In the genomic region with DNA sequence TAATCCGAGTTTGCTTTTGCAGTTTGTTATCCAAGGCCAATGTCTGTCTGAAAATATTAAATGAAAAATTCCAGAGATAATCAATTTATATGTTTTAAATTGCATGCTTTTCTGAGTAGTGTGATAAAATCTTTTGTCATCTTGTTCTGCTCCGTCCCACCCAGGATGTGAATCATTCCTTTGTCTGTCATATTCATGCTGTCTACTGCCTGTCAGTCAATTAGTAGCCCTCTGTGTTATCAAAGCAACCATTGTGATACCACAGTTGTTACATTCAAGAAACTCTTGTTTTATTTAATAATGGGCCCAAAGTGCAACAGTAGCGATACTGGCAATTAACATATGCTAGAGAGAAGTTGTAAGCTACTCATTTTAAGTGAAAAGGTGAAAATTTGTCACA, we compare ENCODE assay signal across 29 cellular contexts.
A peak's percentile ranks its signal among the peaks of the same experiment; 100 is the strongest.
DNase-seq lines count a peak whose midpoint lies in the region; ATAC-seq, FAIRE-seq and TF ChIP-seq lines count a peak whose summit lies in the region.
"Had no signal": no experiment of that assay in that cellular context is flagged by ENCODE, and none has a peak within 500 bp of the region (broad histone marks: within the 10 kb centered on the region; RNA-seq: fewer than 3 reads in every experiment).

No MANE protein-coding gene starts in this region.

- no peak for TF ChIP-seq RAD21 in HepG2 (CRISPR knock-in tag; IDR thresholded peaks at IDR 0.05)

- H3K4me2 ChIP-seq in HepG2 (ENCODE audit: low read depth, low read length): no peak overlapping the region

- no peak overlapping the region for H3K27ac ChIP-seq in HepG2 (ENCODE audit: extremely low read length, insufficient read depth, low read length)
- no peak overlapping the region for H3K27ac ChIP-seq in right lobe of liver
- H3K27ac ChIP-seq in foreskin keratinocyte: no peak overlapping the region
- H3K27ac ChIP-seq: lower lobe of right lung, ovary, transverse colon had no signal

- H3K4me1 ChIP-seq in HepG2 (ENCODE audit: insufficient read depth, low read length) (no peaks in the 10 kb centered on the region), right lobe of liver (no peaks in the 10 kb centered on the region), foreskin keratinocyte (peaks cover 7% of the 10 kb centered on the region)
- H3K4me1 ChIP-seq: HAP-1, lower lobe of right lung, transverse colon had no signal

- 0% methylated on average over 3 of the region's 3 CpGs for WGBS in HepG2 (ENCODE audit: low lambda C conversion rate)
- 42% methylated on average over 3 of the region's 3 CpGs for WGBS in right lobe of liver (ENCODE audit: insufficient coverage, low coverage, low lambda C conversion rate, missing lambda C conversion rate)

- FAIRE-seq in HepG2 (lab: Jason Lieb, UNC): no peak
- FAIRE-seq: GM18507, HTR-8/SVneo had no signal

- BruUV-seq in HepG2 (replicated peaks; lab: Mats Ljungman, UMichigan): no TSS peak

- DNase-seq in HepG2 (ENCODE audit: low spot score) (peak; percentile 10), right lobe of liver (no peak), SK-MEL-5 (ENCODE audit: low read depth, low spot score) (peak; percentile 47), foreskin keratinocyte (peak in 1 of 2 donors; percentile 56), superior temporal gyrus (ENCODE audit: extremely low spot score) (peak; percentile 60), NCI-H1048 (lab: John Stamatoyannopoulos, UW) (no peak), dermis blood vessel endothelial cell (no peak)
- DNase-seq in activated CD4-positive, alpha-beta T cell treated with anti-CD3 and anti-CD28 coated beads, Interleukin-2, amount 50 U/mL, for 1 hour: no peak
- DNase-seq: activated CD4-positive, alpha-beta T cell treated with anti-CD3 and anti-CD28 coated beads for 36 hours; activated gamma-delta T cell treated with Interleukin-2 at 50 U/mL for 16 hours; activated naive CD8-positive, alpha-beta T cell treated with anti-CD3 and anti-CD28 coated beads, Interleukin-2, amount 50 U/mL, for 24 hours; activated T-cell treated with anti-CD3 and anti-CD28 coated beads, Interleukin-2, amount 50 U/mL, for 4 hours; AML-193; CD8-positive, alpha-beta T cell; DMS79 treated with DMSO at 0.1 percent for 48 hours; KG1; kidney glomerular epithelial cell; lower lobe of right lung; MM.1S; NCI-H1436; NCI-H2107; NCI-H446; ovary; SIG-M5; stimulated activated CD4-positive, alpha-beta T cell treated with anti-CD3 and anti-CD28 coated beads, Interleukin-2, amount 100 ng/mL, for 24 hours; transverse colon had no signal

- intact Hi-C loops in HepG2 (cut with micrococcal nuclease; ENCODE audit: unreplicated experiment) (no loop called here), right lobe of liver (cut with DNase I) (no loop called here)

- TF ChIP-seq CTCF in HepG2 (CRISPR knock-in tag; IDR thresholded peaks at IDR 0.05) (no peak), right lobe of liver (IDR thresholded peaks at IDR 0.05) (no peak), foreskin keratinocyte (conservative IDR thresholded peaks at IDR 0.05) (no peak)

- H3K36me3 ChIP-seq in HepG2 (replicated peaks in 1 of 2; ENCODE audit: control insufficient read depth in 1 of 2, insufficient read depth in 2 of 2, low read length in 2 of 2) (no peaks in the 10 kb centered on the region), right lobe of liver (no peaks in the 10 kb centered on the region)
- H3K36me3 ChIP-seq: HAP-1, lower lobe of right lung, ovary, transverse colon had no signal

- H3K4me3 ChIP-seq in HepG2 (replicated peaks in 1 of 3; ENCODE audit: insufficient read depth in 1 of 3, low read depth in 2 of 3, low read length in 3 of 3) (no peak overlapping the region), right lobe of liver (no peak overlapping the region)
- H3K4me3 ChIP-seq: HAP-1, lower lobe of right lung, ovary, transverse colon had no signal

- no peaks in the 10 kb centered on the region for H4K20me1 ChIP-seq in HepG2 (ENCODE audit: insufficient read depth, low read length)

- H3K9me3 ChIP-seq in HepG2 (ENCODE audit: low read length) (no peaks in the 10 kb centered on the region), right lobe of liver (no peaks in the 10 kb centered on the region)
- H3K9me3 ChIP-seq: HAP-1, lower lobe of right lung, ovary, transverse colon had no signal

- no peak for TF ChIP-seq POLR2A in HepG2 (IDR thresholded peaks at IDR 0.05; ENCODE audit: insufficient read depth in 1 of 2, low read depth in 2 of 2, low read length in 2 of 2)
- no peak for TF ChIP-seq POLR2A in right lobe of liver (IDR thresholded peaks at IDR 0.05)

- no peak overlapping the region for H2AFZ ChIP-seq in HepG2 (ENCODE audit: low read length)

- H3K27me3 ChIP-seq in HepG2 (ENCODE audit: control insufficient read depth in 1 of 2, insufficient read depth in 2 of 2, low read length in 2 of 2): no peaks in the 10 kb centered on the region
- H3K27me3 ChIP-seq in right lobe of liver: no peaks in the 10 kb centered on the region
- no peaks in the 10 kb centered on the region for H3K27me3 ChIP-seq in foreskin keratinocyte
- H3K27me3 ChIP-seq: transverse colon had no signal

- H3K9ac ChIP-seq in HepG2 (ENCODE audit: insufficient read depth, low read depth, low read length): no peak overlapping the region

- TF ChIP-seq EP300 in HepG2 (IDR thresholded peaks at IDR 0.05; ENCODE audit: low read depth in 2 of 2, low read length in 2 of 2) (no peak), HepG2 (CRISPR knock-in tag; IDR thresholded peaks at IDR 0.05; ENCODE audit: borderline replicate concordance) (no peak)

- in situ Hi-C loops in HepG2 (cut with HindIII; ENCODE audit: extremely low pct_ligation_motif_present, low pct_unique_long_range_greater_than_20kb) (no loop called here), SK-MEL-5 (cut with HindIII; ENCODE audit: low pct_unique_long_range_greater_than_20kb, low sequenced_read_pairs) (no loop called here)

- H3K79me2 ChIP-seq in HepG2 (ENCODE audit: insufficient read depth, low read length): no peaks in the 10 kb centered on the region

- POLR2A ChIA-PET in HepG2 (lab: Yijun Ruan, JAX): no interaction called here

- ATAC-seq in HepG2 (no peak), right lobe of liver (no peak), foreskin keratinocyte (peak; percentile 72)
- ATAC-seq: activated CD4-positive, alpha-beta T cell treated with anti-CD3 and anti-CD28 coated beads for 36 hours; activated naive CD8-positive, alpha-beta T cell treated with anti-CD3 and anti-CD28 coated beads, Interleukin-2, amount 50 U/mL, for 24 hours; activated T-cell treated with anti-CD3 and anti-CD28 coated beads, Interleukin-2, amount 50 U/mL, for 4 hours; CD8-positive, alpha-beta T cell; lower lobe of right lung had no signal

- CTCF ChIA-PET in HepG2 (lab: Yijun Ruan, JAX; ENCODE audit: low intra/inter-chr PET ratio, low total read pairs): no interaction called here

TF ChIP-seq in HepG2, 621 proteins besides CTCF, POLR2A, EP300 and RAD21:
- TF ChIP-seq ZNF460 (CRISPR knock-in tag; IDR thresholded peaks at IDR 0.05; ENCODE audit: borderline replicate concordance) (no peak), ZNF703 (CRISPR knock-in tag; IDR thresholded peaks at IDR 0.05; ENCODE audit: borderline replicate concordance) (no peak)

Comparison
In these comparisons a context has a peak if more than half of its experiments do, and no peak if none do; other contexts are left out.
1. DNase-seq: peak in HepG2 (single experiment), SK-MEL-5 (single experiment) and superior temporal gyrus (single experiment); none in right lobe of liver (0 of 3), NCI-H1048 (single experiment), activated CD4-positive, alpha-beta T cell treated with anti-CD3 and anti-CD28 coated beads, Interleukin-2, amount 50 U/mL, for 1 hour (single experiment) and dermis blood vessel endothelial cell (single experiment).